In genomic region chr18:58223717-58224424, GRCh38 we compare ENCODE assay signal across 1 cellular context.
TF ChIP-seq lines count a peak whose summit lies in the region.

No MANE protein-coding gene starts in this region.

TF ChIP-seq in K562, 482 proteins besides CTCF, POLR2A, EP300 and RAD21 (continued from another document and continues in another):
- TF ChIP-seq CREB3L1 (IDR thresholded peaks at IDR 0.05; ENCODE audit: borderline replicate concordance, low read depth) (no peak), FOXA3 (CRISPR knock-in tag; conservative IDR thresholded peaks at IDR 0.05 in 1 of 2, IDR thresholded peaks at IDR 0.05 in 1 of 2) (peak in 1 of 2 experiments; percentile 51; a peak in 1 of 4 replicates), ZBTB2 (IDR thresholded peaks at IDR 0.05) (no peak), ZFX (CRISPR knock-in tag; IDR thresholded peaks at IDR 0.05) (peak; percentile 59), MEF2A (IDR thresholded peaks at IDR 0.05; ENCODE audit: control insufficient read depth, low read depth, low read length) (no peak), ZNF699 (CRISPR knock-in tag; IDR thresholded peaks at IDR 0.05; ENCODE audit: insufficient replicate concordance) (no peak), ARID3A (IDR thresholded peaks at IDR 0.05; ENCODE audit: borderline replicate concordance, low read depth, low read length) (0 out of 2 replicates have a peak, but pooled peaks have one; percentile 20), MTA2 (IDR thresholded peaks at IDR 0.05; ENCODE audit: low read depth) (no peak), JUND (IDR thresholded peaks at IDR 0.05; ENCODE audit: borderline replicate concordance, low read depth, low read length) (peak; percentile 84), JUND (tag; IDR thresholded peaks at IDR 0.05; ENCODE audit: borderline replicate concordance, low read depth, low read length) (peak; percentile 67; the same call in 1 of the 3 replicates), THRB (CRISPR knock-in tag; conservative IDR thresholded peaks at IDR 0.05) (no peak), ZBTB7A (IDR thresholded peaks at IDR 0.05; ENCODE audit: borderline replicate concordance, control insufficient read depth, low read depth, low read length) (no peak), ZNF766 (CRISPR knock-in tag; conservative IDR thresholded peaks at IDR 0.05) (0 out of 2 replicates have a peak, but pooled peaks have one; percentile 47), PHTF2 (CRISPR knock-in tag; IDR thresholded peaks at IDR 0.05) (no peak), CBX3 (IDR thresholded peaks at IDR 0.05; ENCODE audit: borderline replicate concordance in 1 of 2, low read length in 2 of 2) (0 out of 3 replicates have a peak, but pooled peaks of 1 of the 2 experiments have one; percentile 2), FUS (optimal IDR thresholded peaks at IDR 0.05; ENCODE audit: low read depth, low read length) (no peak), BRF2 (IDR thresholded peaks at IDR 0.05; ENCODE audit: borderline replicate concordance, insufficient read depth, insufficient read length) (no peak), ZNF740 (CRISPR knock-in tag; IDR thresholded peaks at IDR 0.05) (no peak), ZNF740 (tag; IDR thresholded peaks at IDR 0.05) (0 out of 4 replicates have a peak, but pooled peaks of 1 of the 2 experiments have one; percentile 33), MTA1 (IDR thresholded peaks at IDR 0.05; ENCODE audit: borderline replicate concordance) (no peak), ATF7 (IDR thresholded peaks at IDR 0.05) (peak; percentile 70), MITF (IDR thresholded peaks at IDR 0.05) (peak; percentile 78), USF2 (CRISPR knock-in tag; IDR thresholded peaks at IDR 0.05) (peak; percentile 2; the same call in 1 of the 2 replicates), JUN (IDR thresholded peaks at IDR 0.05; ENCODE audit: borderline replicate concordance, low read depth, low read length) (peak; percentile 81; the same call in 1 of the 2 replicates), JUN (CRISPR knock-in tag; IDR thresholded peaks at IDR 0.05; ENCODE audit: borderline replicate concordance) (no peak), CREM (IDR thresholded peaks at IDR 0.05; ENCODE audit: low read depth) (peak; percentile 56; the same call in 1 of the 2 replicates), WHSC1 (IDR thresholded peaks at IDR 0.05; ENCODE audit: low read length) (no peak), CXXC5 (CRISPR knock-in tag; IDR thresholded peaks at IDR 0.05) (0 out of 2 replicates have a peak, but pooled peaks have one; percentile 43)
- TF ChIP-seq, protein P1, sequence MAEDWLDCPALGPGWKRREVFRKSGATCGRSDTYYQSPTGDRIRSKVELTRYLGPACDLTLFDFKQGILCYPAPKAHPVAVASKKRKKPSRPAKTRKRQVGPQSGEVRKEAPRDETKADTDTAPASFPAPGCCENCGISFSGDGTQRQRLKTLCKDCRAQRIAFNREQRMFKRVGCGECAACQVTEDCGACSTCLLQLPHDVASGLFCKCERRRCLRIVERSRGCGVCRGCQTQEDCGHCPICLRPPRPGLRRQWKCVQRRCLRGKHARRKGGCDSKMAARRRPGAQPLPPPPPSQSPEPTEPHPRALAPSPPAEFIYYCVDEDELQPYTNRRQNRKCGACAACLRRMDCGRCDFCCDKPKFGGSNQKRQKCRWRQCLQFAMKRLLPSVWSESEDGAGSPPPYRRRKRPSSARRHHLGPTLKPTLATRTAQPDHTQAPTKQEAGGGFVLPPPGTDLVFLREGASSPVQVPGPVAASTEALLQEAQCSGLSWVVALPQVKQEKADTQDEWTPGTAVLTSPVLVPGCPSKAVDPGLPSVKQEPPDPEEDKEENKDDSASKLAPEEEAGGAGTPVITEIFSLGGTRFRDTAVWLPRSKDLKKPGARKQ (CRISPR knock-in tag; IDR thresholded peaks at IDR 0.05): no peak
- TF ChIP-seq, protein P2, sequence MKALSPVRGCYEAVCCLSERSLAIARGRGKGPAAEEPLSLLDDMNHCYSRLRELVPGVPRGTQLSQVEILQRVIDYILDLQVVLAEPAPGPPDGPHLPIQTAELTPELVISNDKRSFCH (CRISPR knock-in tag; IDR thresholded peaks at IDR 0.05): no peak
- TF ChIP-seq, protein P2 (tag; IDR thresholded peaks at IDR 0.05): no peak
- TF ChIP-seq, protein P3, sequence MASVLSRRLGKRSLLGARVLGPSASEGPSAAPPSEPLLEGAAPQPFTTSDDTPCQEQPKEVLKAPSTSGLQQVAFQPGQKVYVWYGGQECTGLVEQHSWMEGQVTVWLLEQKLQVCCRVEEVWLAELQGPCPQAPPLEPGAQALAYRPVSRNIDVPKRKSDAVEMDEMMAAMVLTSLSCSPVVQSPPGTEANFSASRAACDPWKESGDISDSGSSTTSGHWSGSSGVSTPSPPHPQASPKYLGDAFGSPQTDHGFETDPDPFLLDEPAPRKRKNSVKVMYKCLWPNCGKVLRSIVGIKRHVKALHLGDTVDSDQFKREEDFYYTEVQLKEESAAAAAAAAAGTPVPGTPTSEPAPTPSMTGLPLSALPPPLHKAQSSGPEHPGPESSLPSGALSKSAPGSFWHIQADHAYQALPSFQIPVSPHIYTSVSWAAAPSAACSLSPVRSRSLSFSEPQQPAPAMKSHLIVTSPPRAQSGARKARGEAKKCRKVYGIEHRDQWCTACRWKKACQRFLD (CRISPR knock-in tag; IDR thresholded peaks at IDR 0.05): 0 out of 2 replicates have a peak, but pooled peaks have one; percentile 31
- TF ChIP-seq, protein P4, sequence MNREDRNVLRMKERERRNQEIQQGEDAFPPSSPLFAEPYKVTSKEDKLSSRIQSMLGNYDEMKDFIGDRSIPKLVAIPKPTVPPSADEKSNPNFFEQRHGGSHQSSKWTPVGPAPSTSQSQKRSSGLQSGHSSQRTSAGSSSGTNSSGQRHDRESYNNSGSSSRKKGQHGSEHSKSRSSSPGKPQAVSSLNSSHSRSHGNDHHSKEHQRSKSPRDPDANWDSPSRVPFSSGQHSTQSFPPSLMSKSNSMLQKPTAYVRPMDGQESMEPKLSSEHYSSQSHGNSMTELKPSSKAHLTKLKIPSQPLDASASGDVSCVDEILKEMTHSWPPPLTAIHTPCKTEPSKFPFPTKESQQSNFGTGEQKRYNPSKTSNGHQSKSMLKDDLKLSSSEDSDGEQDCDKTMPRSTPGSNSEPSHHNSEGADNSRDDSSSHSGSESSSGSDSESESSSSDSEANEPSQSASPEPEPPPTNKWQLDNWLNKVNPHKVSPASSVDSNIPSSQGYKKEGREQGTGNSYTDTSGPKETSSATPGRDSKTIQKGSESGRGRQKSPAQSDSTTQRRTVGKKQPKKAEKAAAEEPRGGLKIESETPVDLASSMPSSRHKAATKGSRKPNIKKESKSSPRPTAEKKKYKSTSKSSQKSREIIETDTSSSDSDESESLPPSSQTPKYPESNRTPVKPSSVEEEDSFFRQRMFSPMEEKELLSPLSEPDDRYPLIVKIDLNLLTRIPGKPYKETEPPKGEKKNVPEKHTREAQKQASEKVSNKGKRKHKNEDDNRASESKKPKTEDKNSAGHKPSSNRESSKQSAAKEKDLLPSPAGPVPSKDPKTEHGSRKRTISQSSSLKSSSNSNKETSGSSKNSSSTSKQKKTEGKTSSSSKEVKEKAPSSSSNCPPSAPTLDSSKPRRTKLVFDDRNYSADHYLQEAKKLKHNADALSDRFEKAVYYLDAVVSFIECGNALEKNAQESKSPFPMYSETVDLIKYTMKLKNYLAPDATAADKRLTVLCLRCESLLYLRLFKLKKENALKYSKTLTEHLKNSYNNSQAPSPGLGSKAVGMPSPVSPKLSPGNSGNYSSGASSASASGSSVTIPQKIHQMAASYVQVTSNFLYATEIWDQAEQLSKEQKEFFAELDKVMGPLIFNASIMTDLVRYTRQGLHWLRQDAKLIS (CRISPR knock-in tag; IDR thresholded peaks at IDR 0.05): no peak; the same call in 1 of the 2 replicates
